ENCODE assay signal across 23 cellular contexts in genomic region chr18:9858642-9859041, GRCh38. TPM values are rescaled to one million over a fixed set of nuclear protein-coding genes. Genes with fewer than 3 reads are reported as not detected.
"Had no signal": no experiment of that assay in that cellular context is flagged by ENCODE, and none has a peak within 500 bp of the region (broad histone marks: within the 10 kb centered on the region; RNA-seq: fewer than 3 reads in every experiment).

No MANE protein-coding gene starts in this region.

- H3K9ac ChIP-seq: parathyroid adenoma had no signal

- H3K27ac ChIP-seq: coronary artery, esophagus squamous epithelium, parathyroid adenoma, thyroid gland, vagina had no signal

- H3K9me3 ChIP-seq: esophagus squamous epithelium, sigmoid colon, stomach, thyroid gland, vagina had no signal

- DNase-seq: dermis blood vessel endothelial cell; effector memory CD4-positive, alpha-beta T cell; erythroblast; esophagus squamous epithelium; head of caudate nucleus; hippocampal formation; natural killer cell; sigmoid colon; stimulated activated CD4-positive, alpha-beta T cell treated with anti-CD3 and anti-CD28 coated beads, Interleukin-2, amount 100 ng/mL, for 24 hours; stimulated activated CD4-positive, alpha-beta T cell treated with anti-CD3 and anti-CD28 coated beads, Interleukin-4, amount 100 ng/mL, for 24 hours; stimulated activated naive CD4-positive, alpha-beta T cell treated with Interleukin-2 at 50 U/mL for 16 hours; stomach; thyroid gland; trophoblast cell had no signal

- H3K36me3 Mint-ChIP-seq: natural killer cell; stimulated activated effector memory CD8-positive, alpha-beta T cell treated with anti-CD3 and anti-CD28 coated beads, Interleukin-12 subunit alpha, Interleukin-12 subunit beta, amount 100 ng/mL, for 72 hours had no signal

- H3K9me3 Mint-ChIP-seq: natural killer cell; neural crest cell; stimulated activated effector memory CD8-positive, alpha-beta T cell treated with anti-CD3 and anti-CD28 coated beads, Interleukin-12 subunit alpha, Interleukin-12 subunit beta, amount 100 ng/mL, for 72 hours had no signal

- ATAC-seq: natural killer cell; stimulated activated effector memory CD8-positive, alpha-beta T cell treated with anti-CD3 and anti-CD28 coated beads, Interleukin-12 subunit alpha, Interleukin-12 subunit beta, amount 100 ng/mL, for 72 hours had no signal

- H3K27me3 Mint-ChIP-seq: progenitor cell of endocrine pancreas had no signal

- H3K4me1 ChIP-seq: parathyroid adenoma had no signal

- H3K4me3 Mint-ChIP-seq: natural killer cell; neural crest cell; stimulated activated effector memory CD8-positive, alpha-beta T cell treated with anti-CD3 and anti-CD28 coated beads, Interleukin-12 subunit alpha, Interleukin-12 subunit beta, amount 100 ng/mL, for 72 hours had no signal

- H3K27me3 ChIP-seq: esophagus squamous epithelium, sigmoid colon, stomach, thyroid gland, vagina had no signal

- H3K4me1 Mint-ChIP-seq: natural killer cell had no signal

- H3K36me3 ChIP-seq: vagina had no signal

- H3K4me3 ChIP-seq: coronary artery, esophagus squamous epithelium, sigmoid colon, stomach, thyroid gland, vagina had no signal

- H3K79me2 ChIP-seq: parathyroid adenoma had no signal

- H3K27ac Mint-ChIP-seq: natural killer cell; progenitor cell of endocrine pancreas; stimulated activated effector memory CD8-positive, alpha-beta T cell treated with anti-CD3 and anti-CD28 coated beads, Interleukin-12 subunit alpha, Interleukin-12 subunit beta, amount 100 ng/mL, for 72 hours had no signal

RNA-seq across cellular contexts. Expression of gene TXNDC2, which starts 27.1 kb away (rescaled TPM):
- total RNA-seq: dermis blood vessel endothelial cell, frontal cortex, kidney epithelial cell, natural killer cell, neural crest cell, progenitor cell of endocrine pancreas, sigmoid colon, skeletal muscle tissue, thyroid gland had no signal
- polyA plus RNA-seq: stomach had no signal
